In genomic region chr5:83097582-83098265, GRCh38 we compare ENCODE assay signal across 13 cellular contexts. TPM values are rescaled to one million over a fixed set of nuclear protein-coding genes. Genes with fewer than 3 reads are reported as not detected.
DNase-seq lines count a peak whose midpoint lies in the region; ATAC-seq and TF ChIP-seq lines count a peak whose summit lies in the region.
"Had no signal": no experiment of that assay in that cellular context is flagged by ENCODE, and none has a peak within 500 bp of the region (broad histone marks: within the 10 kb centered on the region; RNA-seq: fewer than 3 reads in every experiment).

No MANE protein-coding gene starts in this region.

- no peak overlapping the region for H4K8ac ChIP-seq in mesenchymal stem cell (ENCODE audit: low read length)

- peaks cover 7% of the 10 kb centered on the region for H3K79me1 ChIP-seq in mesenchymal stem cell (replicated peaks; ENCODE audit: low read length, poor library complexity, severe bottlenecking)

- H3K27me3 ChIP-seq in body of pancreas (no peaks in the 10 kb centered on the region), mesenchymal stem cell (ENCODE audit: control insufficient read depth in 1 of 2, insufficient read depth in 1 of 2, low read length in 2 of 2) (no peaks in the 10 kb centered on the region), transverse colon (no peaks in the 10 kb centered on the region)

- no peak overlapping the region for H3K4me2 ChIP-seq in mesenchymal stem cell (ENCODE audit: low read length, poor library complexity, severe bottlenecking)

- peaks cover 11% of the 10 kb centered on the region for H3K9me3 Mint-ChIP-seq in activated CD8-positive, alpha-beta memory T cell treated with anti-CD3 and anti-CD28 coated beads, Interleukin-2, amount 10 ng/mL, durations not matched to agents 7 days and 5 days (ENCODE audit: low read depth)

- H3K4me1 ChIP-seq in body of pancreas (peaks cover 10% of the 10 kb centered on the region), mesenchymal stem cell (ENCODE audit: control insufficient read depth, insufficient read depth, low read depth, low read length) (peaks cover 7% of the 10 kb centered on the region), transverse colon (no peaks in the 10 kb centered on the region)

- no peak overlapping the region for H2BK12ac ChIP-seq in mesenchymal stem cell (ENCODE audit: low read length in 2 of 2)

- peaks cover 3% of the 10 kb centered on the region for H3K4me1 Mint-ChIP-seq in activated CD8-positive, alpha-beta memory T cell treated with anti-CD3 and anti-CD28 coated beads, Interleukin-2, amount 10 ng/mL, durations not matched to agents 7 days and 5 days

- H3K23ac ChIP-seq in mesenchymal stem cell (ENCODE audit: low read length in 2 of 2), result no peak overlapping the region

- no peaks in the 10 kb centered on the region for H3K27me3 Mint-ChIP-seq in activated CD8-positive, alpha-beta memory T cell treated with anti-CD3 and anti-CD28 coated beads, Interleukin-2, amount 10 ng/mL, durations not matched to agents 7 days and 5 days
- H3K27me3 Mint-ChIP-seq: CD4-positive, alpha-beta memory T cell; effector memory CD8-positive, alpha-beta T cell had no signal

- ATAC-seq in HG02938 (IDR thresholded peaks at IDR 0.05; ENCODE audit: unreplicated experiment) (peak; percentile 66), body of pancreas (peak; percentile 56)
- ATAC-seq in activated CD8-positive, alpha-beta memory T cell treated with anti-CD3 and anti-CD28 coated beads, Interleukin-2, amount 10 ng/mL, durations not matched to agents 7 days and 5 days, result no peak
- ATAC-seq: activated CD8-positive, alpha-beta T cell treated with anti-CD3 and anti-CD28 coated beads, Interleukin-2, amount 10 ng/mL, durations not matched to agents 7 days and 5 days; effector memory CD8-positive, alpha-beta T cell had no signal

- H2AFZ ChIP-seq in mesenchymal stem cell (ENCODE audit: low read depth, low read length), result no peak overlapping the region

- no peak overlapping the region for H4K91ac ChIP-seq in mesenchymal stem cell (ENCODE audit: low read length)

- intact Hi-C loops in body of pancreas (cut with DNase I), result no loop called here
- intact Hi-C loops in transverse colon (cut with DNase I; ENCODE audit: low total_unique reads), result no loop called here

- in situ Hi-C loops in transverse colon (cut with MboI; ENCODE audit: low pct_ligation_motif_present in 1 of 4, low pct_unique_long_range_greater_than_20kb in 1 of 4, low sequenced_read_pairs in 3 of 4), result no loop called here

- CTCF ChIA-PET in activated CD8-positive, alpha-beta memory T cell treated with anti-CD3 and anti-CD28 coated beads, Interleukin-2, amount 10 ng/mL, durations not matched to agents 7 days and 5 days (lab: Charles Lee), result no interaction called here

- H3K4ac ChIP-seq in mesenchymal stem cell (ENCODE audit: low read depth in 1 of 2, low read length in 2 of 2), result no peak overlapping the region

- no peaks in the 10 kb centered on the region for H3K9me3 ChIP-seq in body of pancreas
- H3K9me3 ChIP-seq in mesenchymal stem cell (ENCODE audit: control insufficient read depth, low read length), result peaks cover 13% of the 10 kb centered on the region
- H3K9me3 ChIP-seq in transverse colon, result peaks cover 11 to 16% of the 10 kb centered on the region in 2 donors

- H3K4me3 ChIP-seq in body of pancreas, result no peak overlapping the region
- H3K4me3 ChIP-seq in mesenchymal stem cell (ENCODE audit: insufficient read depth in 1 of 2, low read depth in 1 of 2, low read length in 2 of 2), result no peak overlapping the region
- no peak overlapping the region for H3K4me3 ChIP-seq in transverse colon

- H3K27ac Mint-ChIP-seq in activated CD8-positive, alpha-beta memory T cell treated with anti-CD3 and anti-CD28 coated beads, Interleukin-2, amount 10 ng/mL, durations not matched to agents 7 days and 5 days, result no peak overlapping the region
- H3K27ac Mint-ChIP-seq: activated CD8-positive, alpha-beta T cell treated with anti-CD3 and anti-CD28 coated beads, Interleukin-2, amount 10 ng/mL, durations not matched to agents 7 days and 5 days; CD4-positive, alpha-beta memory T cell; effector memory CD8-positive, alpha-beta T cell had no signal

- TF ChIP-seq POLR2A in body of pancreas (IDR thresholded peaks at IDR 0.05) (no peak), transverse colon (IDR thresholded peaks at IDR 0.05) (no peak)

- H3K18ac ChIP-seq in mesenchymal stem cell (ENCODE audit: low read depth in 1 of 2, low read length in 2 of 2), result no peak overlapping the region

- no peak for TF ChIP-seq EP300 in transverse colon (IDR thresholded peaks at IDR 0.05; ENCODE audit: low read depth)

- H2BK120ac ChIP-seq in mesenchymal stem cell (ENCODE audit: low read depth, low read length), result no peak overlapping the region

- H2AK5ac ChIP-seq in mesenchymal stem cell (ENCODE audit: low read length, severe bottlenecking), result no peak overlapping the region

- no peak overlapping the region for H2BK5ac ChIP-seq in mesenchymal stem cell (ENCODE audit: low read depth, low read length, poor library complexity, severe bottlenecking)

- DNase-seq in GM03348 (ENCODE audit: low spot score) (peak; percentile 29), body of pancreas (no peak), mesenchymal stem cell (peak; percentile 32), NCI-H2081 (lab: John Stamatoyannopoulos, UW) (no peak), transverse colon (no peak)
- no peak for DNase-seq in activated CD8-positive, alpha-beta memory T cell treated with anti-CD3 and anti-CD28 coated beads, Interleukin-2, amount 10 ng/mL, durations not matched to agents 7 days and 5 days
- no peak for DNase-seq in stimulated activated CD4-positive, alpha-beta T cell treated with anti-CD3 and anti-CD28 coated beads, Interleukin-4, amount 100 ng/mL, for 24 hours
- DNase-seq: activated CD8-positive, alpha-beta T cell treated with anti-CD3 and anti-CD28 coated beads, Interleukin-2, amount 10 ng/mL, durations not matched to agents 7 days and 5 days; activated naive CD4-positive, alpha-beta T cell treated with anti-CD3 and anti-CD28 coated beads, Interleukin-2, amount 50 U/mL, for 16 hours; CD4-positive, alpha-beta memory T cell; effector memory CD8-positive, alpha-beta T cell had no signal

- H3K36me3 ChIP-seq in body of pancreas (replicated peaks in 1 of 2; ENCODE audit: insufficient read depth in 1 of 2, low read depth in 2 of 2) (no peaks in the 10 kb centered on the region), mesenchymal stem cell (ENCODE audit: control insufficient read depth in 1 of 2, insufficient read depth in 2 of 2, low read depth in 1 of 2, low read length in 2 of 2) (no peaks in the 10 kb centered on the region), transverse colon (no peaks in the 10 kb centered on the region)

- no peak overlapping the region for H3K4me3 Mint-ChIP-seq in activated CD8-positive, alpha-beta memory T cell treated with anti-CD3 and anti-CD28 coated beads, Interleukin-2, amount 10 ng/mL, durations not matched to agents 7 days and 5 days
- H3K4me3 Mint-ChIP-seq: activated CD8-positive, alpha-beta T cell treated with anti-CD3 and anti-CD28 coated beads, Interleukin-2, amount 10 ng/mL, durations not matched to agents 7 days and 5 days; CD4-positive, alpha-beta memory T cell; effector memory CD8-positive, alpha-beta T cell; neural crest cell had no signal

- no peak for TF ChIP-seq CTCF in body of pancreas (IDR thresholded peaks at IDR 0.05)
- no peak for TF ChIP-seq CTCF in transverse colon (IDR thresholded peaks at IDR 0.05)

- H2BK15ac ChIP-seq in mesenchymal stem cell (ENCODE audit: low read depth, poor library complexity, severe bottlenecking), result no peak overlapping the region

- H3K27ac ChIP-seq in body of pancreas (no peak overlapping the region), mesenchymal stem cell (ENCODE audit: low read length, poor library complexity, severe bottlenecking) (no peak overlapping the region), transverse colon (no peak overlapping the region)

- H3K14ac ChIP-seq in mesenchymal stem cell (ENCODE audit: low read length in 2 of 2), result no peak overlapping the region

- peaks cover 10% of the 10 kb centered on the region for H3K36me3 Mint-ChIP-seq in activated CD8-positive, alpha-beta memory T cell treated with anti-CD3 and anti-CD28 coated beads, Interleukin-2, amount 10 ng/mL, durations not matched to agents 7 days and 5 days

- H3K9ac ChIP-seq in mesenchymal stem cell (ENCODE audit: low read length), result peak overlapping the region; percentile 60

- 35% methylated on average over 2 of the region's 2 CpGs for WGBS in body of pancreas, 2 donors
- 57% methylated on average over 1 of the region's 2 CpGs for WGBS in mesenchymal stem cell
- WGBS in transverse colon (ENCODE audit: low coverage in 1 of 2), 2 donors, result 87% methylated on average over 2 of the region's 2 CpGs

RNA-seq across cellular contexts. Expression of gene XRCC4, which starts 20.4 kb away (rescaled TPM):
- total RNA-seq in body of pancreas, result 1 to 10 TPM in 1 of 2 donors, under 1 TPM in 1; 0.99 to 4.4 TPM
- 6.3 TPM for polyA plus RNA-seq in mesenchymal stem cell (2013, experiment 1 of 2)
- 7.2 TPM for polyA plus RNA-seq in mesenchymal stem cell (2013, experiment 2 of 2)
- 10 to 100 TPM; 11.3 to 11.9 TPM for total RNA-seq in activated CD8-positive, alpha-beta memory T cell treated with anti-CD3 and anti-CD28 coated beads, Interleukin-2, amount 10 ng/mL, durations not matched to agents 7 days and 5 days
- 1 to 10 TPM in 2 of 4 donors, under 1 TPM in 1, not detected in 1; 0.60 to 8.1 (median 7.3) TPM for total RNA-seq in transverse colon

RNA-seq across cellular contexts. Expression of gene TMEM167A, which starts 20.5 kb away (rescaled TPM):
- total RNA-seq in body of pancreas, result 10 to 100 TPM; 20.8 to 24.9 TPM
- 76.4 TPM for polyA plus RNA-seq in mesenchymal stem cell (2013, experiment 1 of 2)
- 83.2 TPM for polyA plus RNA-seq in mesenchymal stem cell (2013, experiment 2 of 2)
- 10 to 100 TPM; 58.7 to 79.6 TPM for total RNA-seq in activated CD8-positive, alpha-beta memory T cell treated with anti-CD3 and anti-CD28 coated beads, Interleukin-2, amount 10 ng/mL, durations not matched to agents 7 days and 5 days
- total RNA-seq in transverse colon, result 10 to 100 TPM in 3 of 4 donors, 1 to 10 TPM in 1; 7.0 to 42.9 (median 32.4) TPM

Comparison
In these comparisons a context has a peak if more than half of its experiments do, and no peak if none do; other contexts are left out.
1. DNase-seq: peak in GM03348 (single experiment) and mesenchymal stem cell (single experiment); none in body of pancreas (0 of 4), NCI-H2081 (0 of 2), activated CD8-positive, alpha-beta memory T cell treated with anti-CD3 and anti-CD28 coated beads, Interleukin-2, amount 10 ng/mL, durations not matched to agents 7 days and 5 days (single experiment), stimulated activated CD4-positive, alpha-beta T cell treated with anti-CD3 and anti-CD28 coated beads, Interleukin-4, amount 100 ng/mL, for 24 hours (single experiment) and transverse colon (single experiment).